In the genomic region with DNA sequence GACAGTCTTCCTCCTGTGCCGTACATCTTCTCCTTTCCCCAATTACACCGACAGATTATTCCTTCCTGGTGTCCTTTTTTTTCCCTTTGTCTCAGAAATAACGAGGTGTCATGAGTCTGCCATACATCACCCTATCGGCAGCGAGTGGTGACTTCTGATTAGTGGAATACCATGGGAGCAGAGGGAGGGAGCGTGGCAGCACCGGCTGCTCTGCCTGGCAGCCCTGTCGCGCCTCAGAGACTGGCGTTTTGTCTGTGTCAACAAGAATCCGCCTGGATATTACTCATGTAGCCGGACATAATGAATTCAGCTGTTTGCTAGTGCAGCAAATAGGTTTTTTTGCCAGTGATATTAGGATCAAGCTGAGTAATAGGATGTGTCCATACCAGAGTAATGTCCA, we compare ENCODE assay signal across 11 cellular contexts. TPM values are rescaled to one million over a fixed set of nuclear protein-coding genes. Genes with fewer than 3 reads are reported as not detected.
A peak's percentile ranks its signal among the peaks of the same experiment; 100 is the strongest.
DNase-seq lines count a peak whose midpoint lies in the region; ATAC-seq, FAIRE-seq and TF ChIP-seq lines count a peak whose summit lies in the region.
"Had no signal": no experiment of that assay in that cellular context is flagged by ENCODE, and none has a peak within 500 bp of the region (broad histone marks: within the 10 kb centered on the region; RNA-seq: fewer than 3 reads in every experiment).

No MANE protein-coding gene starts in this region.

- FAIRE-seq in GM12892 (lab: Jason Lieb, UNC), result no peak
- FAIRE-seq: pancreas had no signal

- TF ChIP-seq CTCF in omental fat pad (IDR thresholded peaks at IDR 0.05) (no peak), adrenal gland (IDR thresholded peaks at IDR 0.05) (no peak), transverse colon (IDR thresholded peaks at IDR 0.05) (no peak)

- H3K27me3 ChIP-seq in adrenal gland, result no peaks in the 10 kb centered on the region
- no peaks in the 10 kb centered on the region for H3K27me3 ChIP-seq in transverse colon
- H3K27me3 ChIP-seq: pancreas had no signal

- H3K9me3 ChIP-seq in adrenal gland (replicated peaks in 1 of 3) (no peaks in the 10 kb centered on the region), transverse colon (no peaks in the 10 kb centered on the region)
- H3K9me3 ChIP-seq: pancreas had no signal

- DNase-seq in AG20443 (ENCODE audit: low spot score), result peak; percentile 27
- peak; percentile 74 for DNase-seq in NCI-H1105 treated with DMSO at 0.1 percent for 48 hours (lab: John Stamatoyannopoulos, UW)
- peak in 26 of 51 donors; percentile 7 to 69 (median 40) for DNase-seq in hypothalamus (lab: John Stamatoyannopoulos, UW)
- no peak for DNase-seq in omental fat pad (ENCODE audit: low spot score)
- DNase-seq in adrenal gland, result no peak
- no peak for DNase-seq in transverse colon
- no peak for DNase-seq in GM12892 (ENCODE audit: insufficient read length)
- DNase-seq: pancreas had no signal

- in situ Hi-C loops in transverse colon (cut with MboI; ENCODE audit: low pct_ligation_motif_present in 1 of 4, low pct_unique_long_range_greater_than_20kb in 1 of 4, low sequenced_read_pairs in 3 of 4), result no loop called here

- ATAC-seq in SK-N-SH treated with all-trans-retinoic acid at 6 μM for 48 hours, result peak; percentile 42
- ATAC-seq in omental fat pad (ENCODE audit: low FRiP score), result no peak

- H3K27ac ChIP-seq in adrenal gland (no peak overlapping the region), transverse colon (no peak overlapping the region)
- H3K27ac ChIP-seq: pancreas had no signal

- peaks cover 3% of the 10 kb centered on the region in 2 donors for H3K4me1 ChIP-seq in adrenal gland (replicated peaks in 1 of 2)
- no peaks in the 10 kb centered on the region for H3K4me1 ChIP-seq in transverse colon

- intact Hi-C loops in adrenal gland (cut with DNase I) (no loop called here), transverse colon (cut with DNase I; ENCODE audit: low total_unique reads) (no loop called here)

- H3K36me3 ChIP-seq in adrenal gland (replicated peaks in 1 of 2) (no peaks in the 10 kb centered on the region), transverse colon (no peaks in the 10 kb centered on the region)
- H3K36me3 ChIP-seq: pancreas had no signal

- H3K4me3 ChIP-seq in adrenal gland, result no peak overlapping the region
- no peak overlapping the region for H3K4me3 ChIP-seq in transverse colon
- H3K4me3 ChIP-seq: pancreas had no signal

- TF ChIP-seq EP300 in transverse colon (IDR thresholded peaks at IDR 0.05; ENCODE audit: low read depth), result no peak

- WGBS in adrenal gland, 4 donors, result 38 to 54% (median 49%) methylated on average over 12 of the region's 12 CpGs
- 63 to 71% methylated on average over 3 to 12 of the region's 12 CpGs for WGBS in transverse colon (ENCODE audit: low coverage in 1 of 2), 2 donors

- TF ChIP-seq POLR2A in adrenal gland (IDR thresholded peaks at IDR 0.05) (no peak), transverse colon (IDR thresholded peaks at IDR 0.05) (no peak), GM12892 (IDR thresholded peaks at IDR 0.05; ENCODE audit: low read depth, low read length) (no peak)

TF ChIP-seq in SK-N-SH treated with all-trans-retinoic acid at 6 μM for 48 hours, 23 proteins besides CTCF, POLR2A, EP300 and RAD21:
- TF ChIP-seq ZNF8 (CRISPR knock-in tag; IDR thresholded peaks at IDR 0.05) (no peak), SNAI2 (CRISPR knock-in tag; IDR thresholded peaks at IDR 0.05) (no peak), CSDC2 (CRISPR knock-in tag; IDR thresholded peaks at IDR 0.05) (no peak), OSR1 (CRISPR knock-in tag; IDR thresholded peaks at IDR 0.05) (no peak), ZNF565 (CRISPR knock-in tag; conservative IDR thresholded peaks at IDR 0.05; ENCODE audit: low read depth) (no peak), ZC3H10 (CRISPR knock-in tag; IDR thresholded peaks at IDR 0.05) (no peak), ZNF70 (CRISPR knock-in tag; IDR thresholded peaks at IDR 0.05) (no peak), ZFP3 (CRISPR knock-in tag; IDR thresholded peaks at IDR 0.05) (no peak), TOX (CRISPR knock-in tag; IDR thresholded peaks at IDR 0.05; ENCODE audit: borderline replicate concordance) (no peak), BACH2 (CRISPR knock-in tag; IDR thresholded peaks at IDR 0.05; ENCODE audit: borderline replicate concordance) (no peak), TCF4 (CRISPR knock-in tag; IDR thresholded peaks at IDR 0.05; ENCODE audit: borderline replicate concordance) (no peak), ISL1 (CRISPR knock-in tag; IDR thresholded peaks at IDR 0.05) (no peak)
- TF ChIP-seq, protein P1, sequence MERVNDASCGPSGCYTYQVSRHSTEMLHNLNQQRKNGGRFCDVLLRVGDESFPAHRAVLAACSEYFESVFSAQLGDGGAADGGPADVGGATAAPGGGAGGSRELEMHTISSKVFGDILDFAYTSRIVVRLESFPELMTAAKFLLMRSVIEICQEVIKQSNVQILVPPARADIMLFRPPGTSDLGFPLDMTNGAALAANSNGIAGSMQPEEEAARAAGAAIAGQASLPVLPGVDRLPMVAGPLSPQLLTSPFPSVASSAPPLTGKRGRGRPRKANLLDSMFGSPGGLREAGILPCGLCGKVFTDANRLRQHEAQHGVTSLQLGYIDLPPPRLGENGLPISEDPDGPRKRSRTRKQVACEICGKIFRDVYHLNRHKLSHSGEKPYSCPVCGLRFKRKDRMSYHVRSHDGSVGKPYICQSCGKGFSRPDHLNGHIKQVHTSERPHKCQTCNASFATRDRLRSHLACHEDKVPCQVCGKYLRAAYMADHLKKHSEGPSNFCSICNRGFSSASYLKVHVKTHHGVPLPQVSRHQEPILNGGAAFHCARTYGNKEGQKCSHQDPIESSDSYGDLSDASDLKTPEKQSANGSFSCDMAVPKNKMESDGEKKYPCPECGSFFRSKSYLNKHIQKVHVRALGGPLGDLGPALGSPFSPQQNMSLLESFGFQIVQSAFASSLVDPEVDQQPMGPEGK (CRISPR knock-in tag; IDR thresholded peaks at IDR 0.05; ENCODE audit: borderline replicate concordance), result no peak
- TF ChIP-seq, protein P2, sequence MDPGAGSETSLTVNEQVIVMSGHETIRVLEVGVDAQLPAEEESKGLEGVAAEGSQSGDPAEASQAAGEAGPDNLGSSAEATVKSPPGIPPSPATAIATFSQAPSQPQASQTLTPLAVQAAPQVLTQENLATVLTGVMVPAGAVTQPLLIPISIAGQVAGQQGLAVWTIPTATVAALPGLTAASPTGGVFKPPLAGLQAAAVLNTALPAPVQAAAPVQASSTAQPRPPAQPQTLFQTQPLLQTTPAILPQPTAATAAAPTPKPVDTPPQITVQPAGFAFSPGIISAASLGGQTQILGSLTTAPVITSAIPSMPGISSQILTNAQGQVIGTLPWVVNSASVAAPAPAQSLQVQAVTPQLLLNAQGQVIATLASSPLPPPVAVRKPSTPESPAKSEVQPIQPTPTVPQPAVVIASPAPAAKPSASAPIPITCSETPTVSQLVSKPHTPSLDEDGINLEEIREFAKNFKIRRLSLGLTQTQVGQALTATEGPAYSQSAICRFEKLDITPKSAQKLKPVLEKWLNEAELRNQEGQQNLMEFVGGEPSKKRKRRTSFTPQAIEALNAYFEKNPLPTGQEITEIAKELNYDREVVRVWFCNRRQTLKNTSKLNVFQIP (CRISPR knock-in tag; IDR thresholded peaks at IDR 0.05; ENCODE audit: borderline replicate concordance, low read depth), result no peak
- TF ChIP-seq, protein P3, sequence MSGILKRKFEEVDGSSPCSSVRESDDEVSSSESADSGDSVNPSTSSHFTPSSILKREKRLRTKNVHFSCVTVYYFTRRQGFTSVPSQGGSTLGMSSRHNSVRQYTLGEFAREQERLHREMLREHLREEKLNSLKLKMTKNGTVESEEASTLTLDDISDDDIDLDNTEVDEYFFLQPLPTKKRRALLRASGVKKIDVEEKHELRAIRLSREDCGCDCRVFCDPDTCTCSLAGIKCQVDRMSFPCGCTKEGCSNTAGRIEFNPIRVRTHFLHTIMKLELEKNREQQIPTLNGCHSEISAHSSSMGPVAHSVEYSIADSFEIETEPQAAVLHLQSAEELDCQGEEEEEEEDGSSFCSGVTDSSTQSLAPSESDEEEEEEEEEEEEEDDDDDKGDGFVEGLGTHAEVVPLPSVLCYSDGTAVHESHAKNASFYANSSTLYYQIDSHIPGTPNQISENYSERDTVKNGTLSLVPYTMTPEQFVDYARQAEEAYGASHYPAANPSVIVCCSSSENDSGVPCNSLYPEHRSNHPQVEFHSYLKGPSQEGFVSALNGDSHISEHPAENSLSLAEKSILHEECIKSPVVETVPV (CRISPR knock-in tag; IDR thresholded peaks at IDR 0.05), result no peak

RNA-seq across cellular contexts. Expression of a gene that starts 51.8 kb away (rescaled TPM):
- total RNA-seq in omental fat pad, result 10 to 100 TPM in 1 of 4 donors, 1 to 10 TPM in 3; 6.6 to 18.5 (median 9.2) TPM
- total RNA-seq in adrenal gland, result 10 to 100 TPM in 1 of 8 donors, 1 to 10 TPM in 7; 5.3 to 11.0 (median 7.8) TPM
- polyA plus RNA-seq in adrenal gland, result 1 to 10 TPM; 2.2 to 8.8 (median 2.4) TPM
- total RNA-seq in transverse colon, result 10 to 100 TPM in 1 of 4 donors, 1 to 10 TPM in 3; 1.1 to 13.7 (median 6.1) TPM
- polyA plus RNA-seq in GM12892 (2012; ENCODE audit: missing spikeins), result 4.0 TPM

RNA-seq across cellular contexts. Expression of a gene that starts 58.5 kb away (rescaled TPM):
- not detected for total RNA-seq in omental fat pad
- total RNA-seq in adrenal gland, result 1 to 10 TPM; 2.2 to 8.1 (median 3.5) TPM
- 1 to 10 TPM in 2 of 3 donors, under 1 TPM in 1; 0.57 to 6.6 (median 1.5) TPM for polyA plus RNA-seq in adrenal gland
- total RNA-seq in transverse colon, result under 1 TPM in 1 of 4 donors, not detected in 3; under 0.01 TPM
- polyA plus RNA-seq in GM12892 (2012; ENCODE audit: missing spikeins), result 0.02 TPM
- total RNA-seq: T-helper 1 cell treated with Interleukin-12 subunit alpha and Interleukin-12 subunit beta and Interleukin-4 antibody, amounts not matched to agents 30 ng/mL and 1 ng/mL, for 36 hours had no signal
- polyA plus RNA-seq: CD14-positive monocyte had no signal

Comparison
In these comparisons a context has a peak if more than half of its experiments do, and no peak if none do; other contexts are left out.
1. DNase-seq: peak in AG20443 (single experiment), NCI-H1105 treated with DMSO at 0.1 percent for 48 hours (single experiment) and hypothalamus (26 of 51); none in omental fat pad (single experiment), adrenal gland (0 of 7), transverse colon (single experiment) and GM12892 (single experiment).